Comparison of ENCODE assay signal across 8 cellular contexts in the genomic region with DNA sequence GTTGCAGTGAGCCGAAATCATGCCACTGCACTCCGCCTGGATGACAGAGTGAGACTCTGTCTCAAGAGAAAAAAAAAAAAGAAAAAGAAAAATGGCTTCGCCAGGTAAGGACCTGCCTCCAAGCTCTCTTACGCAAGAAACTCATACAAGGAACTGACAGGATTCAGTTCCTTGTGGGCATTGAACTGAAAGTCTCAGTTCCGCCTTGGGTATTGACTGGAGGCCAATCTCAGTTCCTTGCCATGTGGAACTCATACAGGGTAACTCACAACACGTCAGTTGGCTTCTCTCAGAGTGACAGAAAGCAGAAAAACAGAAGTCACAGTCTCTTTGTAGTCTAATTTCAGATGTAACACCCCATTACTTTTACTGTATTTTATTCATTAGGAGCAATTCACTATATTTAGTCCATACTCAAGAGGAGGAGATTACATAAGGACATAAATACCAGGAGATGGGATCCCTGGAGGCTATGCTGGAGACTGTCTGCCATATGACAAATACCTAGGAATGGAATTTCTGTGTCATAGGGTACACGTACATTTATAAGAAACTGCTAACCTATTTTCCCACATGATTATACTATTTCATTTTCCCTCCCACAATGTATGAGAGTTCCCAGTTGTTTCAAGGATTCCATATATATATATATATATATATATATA. TPM values are rescaled to one million over a fixed set of nuclear protein-coding genes. Genes with fewer than 3 reads are reported as not detected.
DNase-seq lines count a peak whose midpoint lies in the region; ATAC-seq and TF ChIP-seq lines count a peak whose summit lies in the region.

No MANE protein-coding gene starts in this region.

- intact Hi-C loops in Right ventricle myocardium superior (cut with DNase I) (no loop called here), tibial artery (cut with DNase I; ENCODE audit: low total_unique reads) (no loop called here)
- intact Hi-C loops in activated CD4-positive, alpha-beta memory T cell treated with anti-CD3 and anti-CD28 coated beads for 36 hours (cut with micrococcal nuclease): no loop called here

- ATAC-seq in Right ventricle myocardium superior (ENCODE audit: poor library complexity): peak; percentile 53
- ATAC-seq in HG03066 (IDR thresholded peaks at IDR 0.05; ENCODE audit: low read depth, unreplicated experiment): peak; percentile 98
- peak; percentile 100 for ATAC-seq in stimulated activated naive B cell treated with anti-CD40 and anti-IgM and Interleukin-4, amounts not matched to agents 10 μg/mL and 1 μg/mL and 100 μg/mL, for 72 hours (replicated peaks)

- no peaks in the 10 kb centered on the region for H3K4me1 ChIP-seq in right atrium auricular region
- H3K4me1 ChIP-seq in tibial artery: peaks cover 0 to 3% (median 0%) of the 10 kb centered on the region in 4 donors

- CTCF ChIA-PET in activated CD4-positive, alpha-beta memory T cell treated with anti-CD3 and anti-CD28 coated beads for 36 hours (lab: Charles Lee): no interaction called here

- H3K36me3 ChIP-seq in right atrium auricular region (no peaks in the 10 kb centered on the region), tibial artery (no peaks in the 10 kb centered on the region)

- H3K27ac ChIP-seq in right atrium auricular region: no peak overlapping the region
- no peak overlapping the region for H3K27ac ChIP-seq in tibial artery

- H3K4me3 ChIP-seq in right atrium auricular region (no peak overlapping the region), tibial artery (no peak overlapping the region)

- H3K27ac Mint-ChIP-seq in stimulated activated naive B cell treated with anti-CD40 and anti-IgM and Interleukin-4, amounts not matched to agents 10 μg/mL and 1 μg/mL and 100 μg/mL, for 72 hours: peak overlapping the region; percentile 85
- H3K27ac Mint-ChIP-seq in activated CD4-positive, alpha-beta memory T cell treated with anti-CD3 and anti-CD28 coated beads for 36 hours: no peak overlapping the region

- H3K36me3 Mint-ChIP-seq in stimulated activated naive B cell treated with anti-CD40 and anti-IgM and Interleukin-4, amounts not matched to agents 10 μg/mL and 1 μg/mL and 100 μg/mL, for 72 hours: no peaks in the 10 kb centered on the region
- H3K36me3 Mint-ChIP-seq in activated CD4-positive, alpha-beta memory T cell treated with anti-CD3 and anti-CD28 coated beads for 36 hours: no peaks in the 10 kb centered on the region

- POLR2A ChIA-PET in activated CD4-positive, alpha-beta memory T cell treated with anti-CD3 and anti-CD28 coated beads for 36 hours (lab: Charles Lee): no interaction called here

- H3K27me3 ChIP-seq in right atrium auricular region (no peaks in the 10 kb centered on the region), tibial artery (no peaks in the 10 kb centered on the region)

- no peaks in the 10 kb centered on the region for H3K9me3 Mint-ChIP-seq in stimulated activated naive B cell treated with anti-CD40 and anti-IgM and Interleukin-4, amounts not matched to agents 10 μg/mL and 1 μg/mL and 100 μg/mL, for 72 hours
- no peaks in the 10 kb centered on the region for H3K9me3 Mint-ChIP-seq in activated CD4-positive, alpha-beta memory T cell treated with anti-CD3 and anti-CD28 coated beads for 36 hours

- peak overlapping the region; percentile 37 to 71 for H3K4me3 Mint-ChIP-seq in stimulated activated naive B cell treated with anti-CD40 and anti-IgM and Interleukin-4, amounts not matched to agents 10 μg/mL and 1 μg/mL and 100 μg/mL, for 72 hours
- H3K4me3 Mint-ChIP-seq in activated CD4-positive, alpha-beta memory T cell treated with anti-CD3 and anti-CD28 coated beads for 36 hours: no peak overlapping the region

- H3K27me3 Mint-ChIP-seq in stimulated activated naive B cell treated with anti-CD40 and anti-IgM and Interleukin-4, amounts not matched to agents 10 μg/mL and 1 μg/mL and 100 μg/mL, for 72 hours: no peaks in the 10 kb centered on the region
- H3K27me3 Mint-ChIP-seq in activated CD4-positive, alpha-beta memory T cell treated with anti-CD3 and anti-CD28 coated beads for 36 hours: no peaks in the 10 kb centered on the region

- DNase-seq in Right ventricle myocardium superior: no peak
- DNase-seq in right atrium auricular region (ENCODE audit: low spot score): no peak
- DNase-seq in SKM-1 (lab: John Stamatoyannopoulos, UW; ENCODE audit: unreplicated experiment): peak; percentile 9
- peak; percentile 78 for DNase-seq in stimulated activated naive B cell treated with anti-CD40 and anti-IgM and Interleukin-4, amounts not matched to agents 10 μg/mL and 1 μg/mL and 100 μg/mL, for 72 hours
- no peak for DNase-seq in activated CD4-positive, alpha-beta memory T cell treated with anti-CD3 and anti-CD28 coated beads for 36 hours
- DNase-seq in LoVo (ENCODE audit: low spot score): no peak
- DNase-seq in tibial artery: no peak

- no peak for TF ChIP-seq CTCF in right atrium auricular region (IDR thresholded peaks at IDR 0.05)
- TF ChIP-seq CTCF in tibial artery (IDR thresholded peaks at IDR 0.05): no peak

- H3K9me3 ChIP-seq in right atrium auricular region: no peaks in the 10 kb centered on the region
- no peaks in the 10 kb centered on the region for H3K9me3 ChIP-seq in tibial artery

- peaks cover 20 to 28% of the 10 kb centered on the region in 2 donors for H3K4me1 Mint-ChIP-seq in stimulated activated naive B cell treated with anti-CD40 and anti-IgM and Interleukin-4, amounts not matched to agents 10 μg/mL and 1 μg/mL and 100 μg/mL, for 72 hours
- no peaks in the 10 kb centered on the region for H3K4me1 Mint-ChIP-seq in activated CD4-positive, alpha-beta memory T cell treated with anti-CD3 and anti-CD28 coated beads for 36 hours (ENCODE audit: low read depth)

RNA-seq across cellular contexts. Expression of gene NOPCHAP1, which starts 11.4 kb away (rescaled TPM):
- total RNA-seq in Right ventricle myocardium superior (9.2 TPM), right atrium auricular region (1 to 10 TPM; 1.9 to 3.7 TPM)
- total RNA-seq in activated CD4-positive, alpha-beta memory T cell treated with anti-CD3 and anti-CD28 coated beads for 36 hours: 10 to 100 TPM; 30.5 to 30.9 TPM

RNA-seq across cellular contexts. Expression of gene SLC41A2, which starts 16.7 kb away (rescaled TPM):
- total RNA-seq in Right ventricle myocardium superior (3.0 TPM), right atrium auricular region (10 to 100 TPM; 12.0 to 17.5 TPM)
- total RNA-seq in activated CD4-positive, alpha-beta memory T cell treated with anti-CD3 and anti-CD28 coated beads for 36 hours: 1 to 10 TPM; 7.6 to 7.7 TPM

Comparison
In these comparisons a context has a peak if more than half of its experiments do, and no peak if none do; other contexts are left out.
1. DNase-seq: peak in SKM-1 (single experiment) and stimulated activated naive B cell treated with anti-CD40 and anti-IgM and Interleukin-4, amounts not matched to agents 10 μg/mL and 1 μg/mL and 100 μg/mL, for 72 hours (single experiment); none in Right ventricle myocardium superior (single experiment), right atrium auricular region (single experiment), activated CD4-positive, alpha-beta memory T cell treated with anti-CD3 and anti-CD28 coated beads for 36 hours (single experiment), LoVo (single experiment) and tibial artery (0 of 2).
2. Peak in every context shown above with its lines, with median percentiles within 50 percentile points of each other: ATAC-seq.